In the genomic region with DNA sequence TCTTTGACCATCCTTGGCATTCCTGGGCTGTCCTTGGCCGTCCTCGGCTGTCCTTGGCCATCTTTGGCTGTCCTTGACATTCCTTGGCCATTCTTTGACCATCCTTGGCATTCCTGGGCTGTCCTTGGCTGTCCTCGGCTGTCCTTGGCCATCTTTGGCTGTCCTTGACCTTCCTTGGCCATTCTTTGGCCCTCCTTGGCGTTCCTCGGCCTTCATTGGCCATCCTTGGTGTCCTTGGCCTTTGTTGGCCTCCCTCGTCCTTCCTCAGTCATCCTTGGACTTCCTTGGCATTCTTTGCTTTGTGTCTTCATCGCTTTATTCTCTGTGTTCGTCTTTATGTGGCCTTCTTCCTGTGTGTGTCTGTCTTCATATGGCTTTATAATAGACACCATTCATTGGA, we compare ENCODE assay signal across 23 cellular contexts. TPM values are rescaled to one million over a fixed set of nuclear protein-coding genes. Genes with fewer than 3 reads are reported as not detected.
DNase-seq lines count a peak whose midpoint lies in the region; ATAC-seq, FAIRE-seq and TF ChIP-seq lines count a peak whose summit lies in the region.
"Had no signal": no experiment of that assay in that cellular context is flagged by ENCODE, and none has a peak within 500 bp of the region (broad histone marks: within the 10 kb centered on the region; RNA-seq: fewer than 3 reads in every experiment).

No MANE protein-coding gene starts in this region.

- TF ChIP-seq EP300 in sigmoid colon (IDR thresholded peaks at IDR 0.05) = no peak

- H3K36me3 ChIP-seq in RWPE2 (ENCODE audit: low read depth) (peaks cover 59% of the 10 kb centered on the region), sigmoid colon (peaks cover 7 to 82% (median 46%) of the 10 kb centered on the region in 4 donors)

- intact Hi-C loops in sigmoid colon (cut with DNase I) = no loop called here

- H3K4me1 ChIP-seq in RWPE2 (ENCODE audit: insufficient read depth, poor library complexity, severe bottlenecking) (no peaks in the 10 kb centered on the region), sigmoid colon (no peaks in the 10 kb centered on the region)

- DNase-seq in GM12891 (ENCODE audit: insufficient read length, low spot score) = no peak
- DNase-seq in RWPE2 (ENCODE audit: low spot score) = peak; percentile 19
- DNase-seq in coronary artery (ENCODE audit: low spot score) = peak; percentile 49
- peak; percentile 38 for DNase-seq in sigmoid colon
- no peak for DNase-seq in kidney tubule cell (ENCODE audit: low spot score)
- no peak for DNase-seq in OCI-M2 (lab: John Stamatoyannopoulos, UW; ENCODE audit: unreplicated experiment)
- DNase-seq: ACHN; BE2C; C1 segment of cervical spinal cord; CD4-positive, CD25-positive, alpha-beta regulatory T cell; CD8-positive, alpha-beta memory T cell; COR-L47; DMS 273 treated with DMSO at 0.1 percent for 48 hours; DMS53; DND-41; EL; GM23248; HCEC 1CT had no signal

- H3K27ac ChIP-seq in RWPE2 (ENCODE audit: poor library complexity, severe bottlenecking) (no peak overlapping the region), coronary artery (no peak overlapping the region), sigmoid colon (no peak overlapping the region)
- H3K27ac ChIP-seq: GM23248 had no signal

- H3K4me3 ChIP-seq in RWPE2 (ENCODE audit: severe bottlenecking) = no peak overlapping the region
- H3K4me3 ChIP-seq in coronary artery = no peak overlapping the region
- H3K4me3 ChIP-seq in sigmoid colon = no peak overlapping the region
- H3K4me3 ChIP-seq: GM12878, GM23248 had no signal

- H3K9me3 ChIP-seq in RWPE2 (ENCODE audit: severe bottlenecking) (no peaks in the 10 kb centered on the region), sigmoid colon (no peaks in the 10 kb centered on the region)
- H3K9me3 ChIP-seq: BE2C had no signal

- FAIRE-seq in GM12891 (lab: Jason Lieb, UNC) = peak; percentile 16
- FAIRE-seq: A204.1, GM12878, GM19239, H54 had no signal

- TF ChIP-seq POLR2A in GM12891 (IDR thresholded peaks at IDR 0.05; ENCODE audit: low read depth, low read length) = no peak
- no peak for TF ChIP-seq POLR2A in sigmoid colon (IDR thresholded peaks at IDR 0.05)

- 97 to 98% methylated on average over 8 of the region's 8 CpGs for WGBS in sigmoid colon, 2 donors

- TF ChIP-seq CTCF in RWPE2 (IDR thresholded peaks at IDR 0.05; ENCODE audit: poor library complexity, severe bottlenecking) (no peak), coronary artery (IDR thresholded peaks at IDR 0.05) (no peak), sigmoid colon (IDR thresholded peaks at IDR 0.05) (no peak)

- H3K27me3 ChIP-seq in RWPE2 (ENCODE audit: insufficient read depth, poor library complexity, severe bottlenecking) (no peaks in the 10 kb centered on the region), sigmoid colon (no peaks in the 10 kb centered on the region)
- H3K27me3 ChIP-seq: BE2C had no signal

- ATAC-seq in RWPE2 (ENCODE audit: low read depth) (no peak), HG03196 (IDR thresholded peaks at IDR 0.05; ENCODE audit: unreplicated experiment) (no peak)
- ATAC-seq: GM12878 had no signal

TF ChIP-seq in GM12891, 5 proteins besides CTCF, POLR2A, EP300 and RAD21:
- TF ChIP-seq TAF1 (IDR thresholded peaks at IDR 0.05; ENCODE audit: low read depth, low read length) (no peak), SPI1 (IDR thresholded peaks at IDR 0.05; ENCODE audit: low read depth, low read length) (no peak), POU2F2 (IDR thresholded peaks at IDR 0.05; ENCODE audit: low read depth, low read length) (no peak), POLR2AphosphoS5 (IDR thresholded peaks at IDR 0.05; ENCODE audit: low read depth, low read length) (no peak), PAX5 (IDR thresholded peaks at IDR 0.05; ENCODE audit: insufficient read depth, low read length, severe bottlenecking) (no peak)

RNA-seq across cellular contexts. Expression of a gene that starts 20.7 kb away (rescaled TPM):
- polyA plus RNA-seq in GM12891 (2012; ENCODE audit: low read depth, missing spikeins) = 106 TPM
- total RNA-seq in sigmoid colon = 10 to 100 TPM; 34.9 to 82.6 (median 55.4) TPM
- polyA plus RNA-seq in sigmoid colon = 100 to 1,000 TPM in 2 of 3 donors, 10 to 100 TPM in 1; 94.0 to 156 (median 111) TPM

RNA-seq across cellular contexts. Expression of a gene that starts 22.2 kb away (rescaled TPM):
- polyA plus RNA-seq in GM12891 (2012; ENCODE audit: low read depth, missing spikeins) = 107 TPM
- total RNA-seq in sigmoid colon = 10 to 100 TPM; 32.4 to 59.4 (median 49.2) TPM
- polyA plus RNA-seq in sigmoid colon = 10 to 100 TPM; 65.9 to 77.9 (median 70.9) TPM

Comparison
In these comparisons a context has a peak if more than half of its experiments do, and no peak if none do; other contexts are left out.
1. DNase-seq: peak in RWPE2 (single experiment), coronary artery (single experiment) and sigmoid colon (single experiment); none in GM12891 (single experiment), kidney tubule cell (single experiment) and OCI-M2 (single experiment).